Comparison of ENCODE assay signal across 8 cellular contexts in the genomic region with DNA sequence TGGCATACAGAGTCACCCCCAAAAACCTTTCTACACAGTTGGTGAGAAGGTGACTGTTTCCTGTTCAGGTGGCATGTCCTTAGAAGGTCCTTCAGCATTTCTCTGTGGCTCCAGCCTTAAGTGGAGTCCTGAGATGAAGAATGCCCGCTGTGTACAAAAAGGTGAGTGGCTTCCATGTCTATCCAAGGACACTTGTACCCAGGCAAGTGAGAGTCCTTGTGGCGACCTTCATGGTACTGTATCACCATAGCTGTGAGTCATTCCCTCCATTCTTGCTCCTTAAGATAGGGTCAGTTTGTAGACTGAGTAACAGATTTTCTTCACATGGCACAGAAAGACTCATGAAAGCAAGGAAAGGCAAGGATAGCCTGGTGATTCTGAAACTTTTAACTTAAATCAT.
"Had no signal": no experiment of that assay in that cellular context is flagged by ENCODE, and none has a peak within 500 bp of the region (broad histone marks: within the 10 kb centered on the region; RNA-seq: fewer than 3 reads in every experiment).

No MANE protein-coding gene starts in this region.

- H3K27ac ChIP-seq: HL-60 had no signal

- H2AFZ ChIP-seq: GM23338 had no signal

- H3K4me3 ChIP-seq: GM23338, K562 had no signal

- DNase-seq: H9, HCEC 1CT, KG1 had no signal

- ATAC-seq: GM23338, HepG2, K562 had no signal

- FAIRE-seq: H1, HepG2, K562 had no signal

- H3K4me2 ChIP-seq: GM23338 had no signal
